Comparison of ENCODE assay signal across 31 cellular contexts in genomic region chr5:55921617-55922016, GRCh38.
"Had no signal": no experiment of that assay in that cellular context is flagged by ENCODE, and none has a peak within 500 bp of the region (broad histone marks: within the 10 kb centered on the region; RNA-seq: fewer than 3 reads in every experiment).

No MANE protein-coding gene starts in this region.

- H3K27ac Mint-ChIP-seq: activated CD4-positive, alpha-beta T cell treated with anti-CD3 and anti-CD28 coated beads, Interleukin-2, amount 10 ng/mL, durations not matched to agents 24 days and 14 days; activated CD8-positive, alpha-beta T cell treated with anti-CD3 and anti-CD28 coated beads, Interleukin-2, amount 10 ng/mL, durations not matched to agents 7 days and 5 days; activated naive CD4-positive, alpha-beta T cell treated with anti-CD3 and anti-CD28 coated beads, Interleukin-2, amount 10 ng/mL, durations not matched to agents 7 days and 5 days; activated naive CD8-positive, alpha-beta T cell treated with anti-CD3 and anti-CD28 coated beads for 36 hours had no signal

- H3K36me3 Mint-ChIP-seq: activated naive CD4-positive, alpha-beta T cell treated with anti-CD3 and anti-CD28 coated beads, Interleukin-2, amount 10 ng/mL, durations not matched to agents 7 days and 5 days; activated naive CD8-positive, alpha-beta T cell treated with anti-CD3 and anti-CD28 coated beads for 36 hours had no signal

- H3K27me3 Mint-ChIP-seq: activated CD4-positive, alpha-beta T cell treated with anti-CD3 and anti-CD28 coated beads, Interleukin-2, amount 10 ng/mL, durations not matched to agents 24 days and 14 days had no signal

- H3K27me3 ChIP-seq: brain microvascular endothelial cell had no signal

- H3K27ac ChIP-seq: brain microvascular endothelial cell, KMS-11, RWPE1 had no signal

- H3K9me3 Mint-ChIP-seq: activated CD4-positive, alpha-beta T cell treated with anti-CD3 and anti-CD28 coated beads, Interleukin-2, amount 10 ng/mL, durations not matched to agents 24 days and 14 days; activated naive CD4-positive, alpha-beta T cell treated with anti-CD3 and anti-CD28 coated beads, Interleukin-2, amount 10 ng/mL, durations not matched to agents 7 days and 5 days; activated naive CD8-positive, alpha-beta T cell treated with anti-CD3 and anti-CD28 coated beads for 36 hours; central memory CD8-positive, alpha-beta T cell had no signal

- DNase-seq: activated CD4-positive, alpha-beta T cell treated with anti-CD3 and anti-CD28 coated beads, Interleukin-2, amount 10 ng/mL, durations not matched to agents 24 days and 14 days; activated CD4-positive, alpha-beta T cell treated with anti-CD3 and anti-CD28 coated beads, Interleukin-2, amount 50 U/mL, for 4 hours; activated CD8-positive, alpha-beta memory T cell treated with anti-CD3 and anti-CD28 coated beads, Interleukin-2, amount 50 U/mL, for 48 hours; activated CD8-positive, alpha-beta T cell treated with anti-CD3 and anti-CD28 coated beads, Interleukin-2, amount 10 ng/mL, durations not matched to agents 7 days and 5 days; activated effector memory CD4-positive, alpha-beta T cell treated with Interleukin-2 at 50 U/mL for 16 hours; activated naive CD4-positive, alpha-beta T cell treated with anti-CD3 and anti-CD28 coated beads, Interleukin-2, amount 10 ng/mL, durations not matched to agents 7 days and 5 days; activated naive CD8-positive, alpha-beta T cell treated with anti-CD3 and anti-CD28 coated beads for 36 hours; activated T-cell treated with anti-CD3 and anti-CD28 coated beads, Interleukin-2, amount 50 U/mL, for 48 hours; amniotic stem cell; aorta; brain microvascular endothelial cell; NCI-H1092 treated with DMSO at 0.1 percent for 48 hours; NCI-H1417; NCI-H146; NCI-H187; NCI-H2029 treated with DMSO at 0.1 percent for 48 hours; NCI-H2107; NCI-H2171; NCI-H510A; NCI-H526; NCI-H748 treated with DMSO at 0.1 percent for 48 hours; NK-92 treated with Interleukin-12 subunit alpha and Interleukin-12 subunit beta, amount 100 ng/mL, for 24 hours; PC-3; SIG-M5; SW 1271; T-helper 1 cell; T-helper 2 cell; T1000 had no signal

- H3K36me3 ChIP-seq: brain microvascular endothelial cell had no signal

- H3K4me3 Mint-ChIP-seq: activated CD4-positive, alpha-beta T cell treated with anti-CD3 and anti-CD28 coated beads, Interleukin-2, amount 10 ng/mL, durations not matched to agents 24 days and 14 days; activated CD8-positive, alpha-beta T cell treated with anti-CD3 and anti-CD28 coated beads, Interleukin-2, amount 10 ng/mL, durations not matched to agents 7 days and 5 days; activated naive CD4-positive, alpha-beta T cell treated with anti-CD3 and anti-CD28 coated beads, Interleukin-2, amount 10 ng/mL, durations not matched to agents 7 days and 5 days; activated naive CD8-positive, alpha-beta T cell treated with anti-CD3 and anti-CD28 coated beads for 36 hours; central memory CD8-positive, alpha-beta T cell had no signal
